In the genomic region with DNA sequence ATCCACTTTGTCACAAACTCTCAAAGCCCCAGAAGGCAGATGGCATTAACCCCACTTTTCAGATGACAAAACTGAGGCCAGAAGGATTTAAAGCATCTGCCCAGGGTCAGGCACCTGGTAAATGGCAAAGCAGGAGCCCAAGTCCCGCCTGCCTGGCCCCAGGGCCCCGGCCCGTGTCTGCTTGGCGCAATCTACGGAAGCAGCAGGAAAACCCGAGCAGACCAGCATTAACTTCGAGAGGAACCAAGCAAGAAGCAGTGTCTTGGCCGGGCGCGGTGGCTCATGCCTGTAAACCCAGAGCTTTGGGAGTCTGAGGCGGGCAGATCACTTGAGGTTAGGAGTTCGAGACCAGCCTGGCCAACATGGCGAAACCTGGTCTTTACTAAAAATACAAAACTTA, we compare ENCODE assay signal across 21 cellular contexts. TPM values are rescaled to one million over a fixed set of nuclear protein-coding genes. Genes with fewer than 3 reads are reported as not detected.
A peak's percentile ranks its signal among the peaks of the same experiment; 100 is the strongest.
DNase-seq lines count a peak whose midpoint lies in the region; ATAC-seq and TF ChIP-seq lines count a peak whose summit lies in the region.
"Had no signal": no experiment of that assay in that cellular context is flagged by ENCODE, and none has a peak within 500 bp of the region (broad histone marks: within the 10 kb centered on the region; RNA-seq: fewer than 3 reads in every experiment).

No MANE protein-coding gene starts in this region.

- no peak overlapping the region for H3K27ac Mint-ChIP-seq in stimulated activated memory B cell treated with anti-CD40 and anti-IgM and Interleukin-4, amounts not matched to agents 10 μg/mL and 1 μg/mL and 100 μg/mL, for 72 hours
- H3K27ac Mint-ChIP-seq: GM23338 had no signal

- H3K27me3 ChIP-seq in cardiac muscle cell (no peaks in the 10 kb centered on the region), right cardiac atrium (ENCODE audit: control insufficient read depth, insufficient read depth) (no peaks in the 10 kb centered on the region), dorsolateral prefrontal cortex (peaks cover 0 to 3% (median 0%) of the 10 kb centered on the region in 45 donors), psoas muscle (ENCODE audit: insufficient read depth in 3 of 3, low read length in 2 of 3) (no peaks in the 10 kb centered on the region), vagina (no peaks in the 10 kb centered on the region)
- H3K27me3 ChIP-seq: SJSA1 had no signal

- no peak overlapping the region for H3K4me3 Mint-ChIP-seq in stimulated activated memory B cell treated with anti-CD40 and anti-IgM and Interleukin-4, amounts not matched to agents 10 μg/mL and 1 μg/mL and 100 μg/mL, for 72 hours
- H3K4me3 Mint-ChIP-seq: CD8-positive, alpha-beta memory T cell; GM23338 had no signal

- no peak for TF ChIP-seq POLR2A in vagina (IDR thresholded peaks at IDR 0.05)

- no peaks in the 10 kb centered on the region for H3K9me3 Mint-ChIP-seq in stimulated activated memory B cell treated with anti-CD40 and anti-IgM and Interleukin-4, amounts not matched to agents 10 μg/mL and 1 μg/mL and 100 μg/mL, for 72 hours
- H3K9me3 Mint-ChIP-seq: CD8-positive, alpha-beta memory T cell; GM23338 had no signal

- TF ChIP-seq CTCF in cardiac muscle cell (IDR thresholded peaks at IDR 0.05; ENCODE audit: low read depth, low read length) (no peak), dorsolateral prefrontal cortex (IDR thresholded peaks at IDR 0.05 in 54 of 56, conservative IDR thresholded peaks at IDR 0.05 in 2 of 56; ENCODE audit: low read depth in 1 of 56, partially characterized antibody in 56 of 56) (no peak), psoas muscle (IDR thresholded peaks at IDR 0.05) (no peak), vagina (IDR thresholded peaks at IDR 0.05) (no peak)

- no peaks in the 10 kb centered on the region for H3K9me3 ChIP-seq in cardiac muscle cell (ENCODE audit: low read depth)
- no peaks in the 10 kb centered on the region for H3K9me3 ChIP-seq in right cardiac atrium (ENCODE audit: control insufficient read depth, low read length)
- no peaks in the 10 kb centered on the region for H3K9me3 ChIP-seq in psoas muscle
- no peaks in the 10 kb centered on the region for H3K9me3 ChIP-seq in vagina
- H3K9me3 ChIP-seq: SJSA1 had no signal

- peak overlapping the region; percentile 88 for H3K27ac ChIP-seq in cardiac muscle cell
- H3K27ac ChIP-seq in right cardiac atrium (ENCODE audit: low read length) = no peak overlapping the region
- peak overlapping the region in 48 of 59 donors; percentile 2 to 84 (median 69) for H3K27ac ChIP-seq in dorsolateral prefrontal cortex
- H3K27ac ChIP-seq in psoas muscle = peak overlapping the region; percentile 76
- H3K27ac ChIP-seq in vagina = no peak overlapping the region
- H3K27ac ChIP-seq: C4-2B, HL-60, SJSA1 had no signal

- WGBS in right cardiac atrium = 91% methylated on average over 13 of the region's 13 CpGs
- 82 to 93% (median 87%) methylated on average over 13 of the region's 13 CpGs for WGBS in psoas muscle, 3 donors

- H3K36me3 ChIP-seq in cardiac muscle cell = no peaks in the 10 kb centered on the region
- H3K36me3 ChIP-seq in psoas muscle (ENCODE audit: insufficient read depth in 1 of 2, low read depth in 1 of 2) = no peaks in the 10 kb centered on the region
- H3K36me3 ChIP-seq in vagina = no peaks in the 10 kb centered on the region
- H3K36me3 ChIP-seq: SJSA1 had no signal

- peaks cover 51% of the 10 kb centered on the region for H3K27me3 Mint-ChIP-seq in stimulated activated memory B cell treated with anti-CD40 and anti-IgM and Interleukin-4, amounts not matched to agents 10 μg/mL and 1 μg/mL and 100 μg/mL, for 72 hours

- intact Hi-C loops in right cardiac atrium (cut with DNase I) = no loop called here
- intact Hi-C loops in dorsolateral prefrontal cortex (cut with DNase I) = no loop called here
- intact Hi-C loops in psoas muscle (cut with DNase I) = loop anchor here in 1 of 2 donors (2.0 kb wide), 1 partner anchor 19 kb away; no protein-coding TSS in a partner anchor
- intact Hi-C loops in vagina (cut with DNase I) = no loop called here

- DNase-seq in cardiac muscle cell (ENCODE audit: low read depth in 1 of 2, low spot score in 1 of 2) (no peak), right cardiac atrium (no peak), dorsolateral prefrontal cortex (no peak), psoas muscle (no peak), HuH-7 (ENCODE audit: low spot score) (no peak), NOMO-1 (lab: John Stamatoyannopoulos, UW; ENCODE audit: unreplicated experiment in 2 of 2) (no peak), vagina (ENCODE audit: extremely low spot score in 2 of 2) (no peak)
- DNase-seq: AML-193; CD8-positive, alpha-beta memory T cell; HCEC 1CT; NCI-H1105; NCI-H2029 treated with DMSO at 0.1 percent for 48 hours; NCI-H524 treated with DMSO at 0.1 percent for 48 hours; OCI-M1 had no signal

- peaks cover 28% of the 10 kb centered on the region for H3K4me1 ChIP-seq in cardiac muscle cell (ENCODE audit: low read depth)
- peaks cover 8% of the 10 kb centered on the region for H3K4me1 ChIP-seq in right cardiac atrium (ENCODE audit: control insufficient read depth, insufficient read depth, low read length)
- peaks cover 41% of the 10 kb centered on the region for H3K4me1 ChIP-seq in psoas muscle
- H3K4me1 ChIP-seq in vagina = peaks cover 28% of the 10 kb centered on the region

- ATAC-seq in right cardiac atrium = no peak
- no peak for ATAC-seq in psoas muscle
- no peak for ATAC-seq in stimulated activated memory B cell treated with anti-CD40 and anti-IgM and Interleukin-4, amounts not matched to agents 10 μg/mL and 1 μg/mL and 100 μg/mL, for 72 hours
- ATAC-seq: GM23338 had no signal

- H3K36me3 Mint-ChIP-seq in stimulated activated memory B cell treated with anti-CD40 and anti-IgM and Interleukin-4, amounts not matched to agents 10 μg/mL and 1 μg/mL and 100 μg/mL, for 72 hours = no peaks in the 10 kb centered on the region
- H3K36me3 Mint-ChIP-seq: CD8-positive, alpha-beta memory T cell had no signal

- peaks cover 7% of the 10 kb centered on the region for H3K4me1 Mint-ChIP-seq in stimulated activated memory B cell treated with anti-CD40 and anti-IgM and Interleukin-4, amounts not matched to agents 10 μg/mL and 1 μg/mL and 100 μg/mL, for 72 hours

- no peak overlapping the region for H3K4me3 ChIP-seq in cardiac muscle cell
- H3K4me3 ChIP-seq in right cardiac atrium (ENCODE audit: low read length) = no peak overlapping the region
- no peak overlapping the region for H3K4me3 ChIP-seq in dorsolateral prefrontal cortex
- H3K4me3 ChIP-seq in psoas muscle = no peak overlapping the region
- H3K4me3 ChIP-seq in vagina = no peak overlapping the region
- H3K4me3 ChIP-seq: GM23338, SJSA1 had no signal

RNA-seq across cellular contexts. Expression of a gene that starts 21.6 kb away (rescaled TPM):
- 34.3 and 45.4 TPM in 2 replicates for total RNA-seq in cardiac muscle cell
- polyA plus RNA-seq in cardiac muscle cell = 32.2 and 46.2 TPM in 2 replicates
- 1 to 10 TPM; 3.9 to 5.7 (median 4.2) TPM for total RNA-seq in right cardiac atrium
- polyA plus RNA-seq in right cardiac atrium = 5.4 TPM
- 10 to 100 TPM in 119 of 120 experiments, 1 to 10 TPM in 1; 4.8 to 43.6 (median 22.0) TPM for total RNA-seq in dorsolateral prefrontal cortex
- 1 to 10 TPM in 2 of 4 donors, under 1 TPM in 2; 0.65 to 1.7 (median 1.2) TPM for total RNA-seq in psoas muscle
- 1 to 10 TPM in 1 of 3 donors, under 1 TPM in 2; 0.44 to 1.8 (median 0.70) TPM for polyA plus RNA-seq in psoas muscle
- total RNA-seq in vagina = 3.7 TPM
- total RNA-seq: Daoy, HT-29, SJSA1 had no signal
- polyA plus RNA-seq: GM23338 had no signal

RNA-seq across cellular contexts. Expression of a gene that starts 26.4 kb away (rescaled TPM):
- total RNA-seq in cardiac muscle cell (43.2 and 88.6 TPM in 2 replicates), right cardiac atrium (10 to 100 TPM; 24.7 to 30.7 (median 27.5) TPM), dorsolateral prefrontal cortex (100 to 1,000 TPM in 30 of 120 experiments, 10 to 100 TPM in 90; 57.6 to 158 (median 87.2) TPM), psoas muscle (10 to 100 TPM; 36.9 to 73.4 (median 45.5) TPM), vagina (43.0 TPM)
- polyA plus RNA-seq in cardiac muscle cell (59.5 and 94.5 TPM in 2 replicates), right cardiac atrium (20.5 TPM), psoas muscle (10 to 100 TPM; 13.5 to 51.9 (median 39.2) TPM)

RNA-seq across cellular contexts. Expression of a gene that starts 38.3 kb away (rescaled TPM):
- total RNA-seq in cardiac muscle cell (36.8 and 48.4 TPM in 2 replicates), right cardiac atrium (10 to 100 TPM; 15.3 to 29.4 (median 20.5) TPM), dorsolateral prefrontal cortex (10 to 100 TPM in 108 of 120 experiments, 1 to 10 TPM in 12; 6.6 to 29.4 (median 16.4) TPM), psoas muscle (10 to 100 TPM; 10.1 to 23.0 (median 15.2) TPM), vagina (24.3 TPM)
- polyA plus RNA-seq in cardiac muscle cell (40.6 and 50.1 TPM in 2 replicates), right cardiac atrium (35.6 TPM), psoas muscle (10 to 100 TPM; 29.2 to 66.1 (median 33.4) TPM)

RNA-seq across cellular contexts. Expression of a gene that starts 51.4 kb away (rescaled TPM):
- total RNA-seq in cardiac muscle cell (2.6 and 3.7 TPM in 2 replicates), right cardiac atrium (10 to 100 TPM; 16.9 to 33.0 (median 24.7) TPM), dorsolateral prefrontal cortex (10 to 100 TPM in 18 of 120 experiments, 1 to 10 TPM in 102; 1.6 to 17.4 (median 6.5) TPM), psoas muscle (10 to 100 TPM in 1 of 4 donors, 1 to 10 TPM in 3; 4.3 to 12.6 (median 9.4) TPM), vagina (33.1 TPM)
- polyA plus RNA-seq in cardiac muscle cell (0.88 and 2.7 TPM in 2 replicates), right cardiac atrium (10.3 TPM), psoas muscle (1 to 10 TPM; 2.0 to 3.5 (median 2.1) TPM)

Comparison
In these comparisons a context has a peak if more than half of its experiments do, and no peak if none do; other contexts are left out.
1. H3K27ac ChIP-seq: peak in cardiac muscle cell (single experiment), dorsolateral prefrontal cortex (48 of 59) and psoas muscle (single experiment); none in right cardiac atrium (single experiment) and vagina (single experiment).